In genomic region chr9:127934986-127935385, GRCh38 we compare ENCODE assay signal across 17 cellular contexts. TPM values are rescaled to one million over a fixed set of nuclear protein-coding genes. Genes with fewer than 3 reads are reported as not detected.
DNase-seq lines count a peak whose midpoint lies in the region; ATAC-seq and TF ChIP-seq lines count a peak whose summit lies in the region.
"Had no signal": no experiment of that assay in that cellular context is flagged by ENCODE, and none has a peak within 500 bp of the region (broad histone marks: within the 10 kb centered on the region; RNA-seq: fewer than 3 reads in every experiment).

No MANE protein-coding gene starts in this region.

- peak overlapping the region; percentile 28 to 93 for H3K4me3 Mint-ChIP-seq in stimulated activated naive CD8-positive, alpha-beta T cell treated with anti-CD3 and anti-CD28 coated beads, Interleukin-15, amount 100 ng/mL, for 72 hours
- no peak overlapping the region for H3K4me3 Mint-ChIP-seq in dendritic cell treated with granulocyte-macrophage colony-stimulating factor and Interleukin-4, amounts not matched to agents 40 ng/mL and 50 ng/mL, for 4 days

- H3K4me2 ChIP-seq in OCI-LY7 (ENCODE audit: low read length) = peak overlapping the region; percentile 71

- CTCF ChIA-PET in OCI-LY7 (lab: Charles Lee; ENCODE audit: unreplicated experiment) = no interaction called here

- POLR2A ChIA-PET in OCI-LY7 (lab: Charles Lee) = no interaction called here

- DNase-seq in stimulated activated naive CD8-positive, alpha-beta T cell treated with anti-CD3 and anti-CD28 coated beads, Interleukin-15, amount 100 ng/mL, for 72 hours = no peak
- no peak for DNase-seq in stimulated activated naive CD8-positive, alpha-beta T cell treated with anti-CD3 and anti-CD28 coated beads, Interleukin-15, Interleukin-2, amounts not matched to agents 100 U/mL and 50 U/mL, for 24 hours
- DNase-seq in OCI-LY7 (ENCODE audit: low spot score) (no peak), UCSD-AML1 (lab: John Stamatoyannopoulos, UW; ENCODE audit: unreplicated experiment) (no peak), 8988T (no peak)
- DNase-seq: activated CD4-positive, CD25-positive, alpha-beta regulatory T cell; activated CD8-positive, alpha-beta memory T cell treated with anti-CD3 and anti-CD28 coated beads, Interleukin-2, amount 50 U/mL, for 48 hours; cerebellar nuclear complex; DMS79; endodermal cell; Karpas-422; naive thymus-derived CD8-positive, alpha-beta T cell; NCI-H1417 treated with DMSO at 0.1 percent for 48 hours; tibial artery had no signal

- no peak overlapping the region for H3K27ac ChIP-seq in OCI-LY7 (ENCODE audit: low read depth, low read length, poor library complexity, severe bottlenecking)
- H3K27ac ChIP-seq: C4-2B, tibial artery had no signal

- H3K4me3 ChIP-seq in OCI-LY7 (ENCODE audit: low read depth, low read length, poor library complexity, severe bottlenecking) = peak overlapping the region; percentile 81
- H3K4me3 ChIP-seq: tibial artery had no signal

- peaks cover 23% of the 10 kb centered on the region; the same call in 1 of the 2 replicates for H3K79me2 ChIP-seq in OCI-LY7 (ENCODE audit: insufficient read depth, low read depth, low read length)

- H3K27ac Mint-ChIP-seq in stimulated activated naive CD8-positive, alpha-beta T cell treated with anti-CD3 and anti-CD28 coated beads, Interleukin-15, amount 100 ng/mL, for 72 hours = peak overlapping the region in 1 of 2 donors; percentile 97
- H3K27ac Mint-ChIP-seq in dendritic cell treated with granulocyte-macrophage colony-stimulating factor and Interleukin-4, amounts not matched to agents 40 ng/mL and 50 ng/mL, for 4 days = peak overlapping the region; percentile 9

- no TSS peak for BruUV-seq in OCI-LY7 (replicated peaks; lab: Mats Ljungman, UMichigan)

- intact Hi-C loops in OCI-LY7 (cut with micrococcal nuclease; ENCODE audit: unreplicated experiment) = no loop called here
- intact Hi-C loops in dendritic cell treated with granulocyte-macrophage colony-stimulating factor and Interleukin-4, amounts not matched to agents 40 ng/mL and 50 ng/mL, for 4 days (cut with micrococcal nuclease) = no loop called here

- no peaks in the 10 kb centered on the region for H3K9me3 Mint-ChIP-seq in stimulated activated naive CD8-positive, alpha-beta T cell treated with anti-CD3 and anti-CD28 coated beads, Interleukin-15, amount 100 ng/mL, for 72 hours
- H3K9me3 Mint-ChIP-seq in dendritic cell treated with granulocyte-macrophage colony-stimulating factor and Interleukin-4, amounts not matched to agents 40 ng/mL and 50 ng/mL, for 4 days = no peaks in the 10 kb centered on the region
- H3K9me3 Mint-ChIP-seq: endodermal cell had no signal

- peaks cover 50% of the 10 kb centered on the region for H3K36me3 Mint-ChIP-seq in dendritic cell treated with granulocyte-macrophage colony-stimulating factor and Interleukin-4, amounts not matched to agents 40 ng/mL and 50 ng/mL, for 4 days (ENCODE audit: low read depth)

- peaks cover 77% of the 10 kb centered on the region for H3K4me1 Mint-ChIP-seq in stimulated activated naive CD8-positive, alpha-beta T cell treated with anti-CD3 and anti-CD28 coated beads, Interleukin-15, amount 100 ng/mL, for 72 hours
- H3K4me1 Mint-ChIP-seq in dendritic cell treated with granulocyte-macrophage colony-stimulating factor and Interleukin-4, amounts not matched to agents 40 ng/mL and 50 ng/mL, for 4 days (ENCODE audit: low read depth) = peaks cover 58% of the 10 kb centered on the region

- ATAC-seq in stimulated activated naive CD8-positive, alpha-beta T cell treated with anti-CD3 and anti-CD28 coated beads, Interleukin-15, amount 100 ng/mL, for 72 hours = no peak
- ATAC-seq in stimulated activated naive CD8-positive, alpha-beta T cell treated with anti-CD3 and anti-CD28 coated beads, Interleukin-15, Interleukin-2, amounts not matched to agents 100 U/mL and 50 U/mL, for 24 hours = no peak
- ATAC-seq in HG03432 (IDR thresholded peaks at IDR 0.05; ENCODE audit: unreplicated experiment) = no peak
- ATAC-seq: naive thymus-derived CD8-positive, alpha-beta T cell had no signal

- no peaks in the 10 kb centered on the region for H3K9me2 ChIP-seq in OCI-LY7 (ENCODE audit: insufficient read depth, low read length)

- no peaks in the 10 kb centered on the region for H3K27me3 Mint-ChIP-seq in stimulated activated naive CD8-positive, alpha-beta T cell treated with anti-CD3 and anti-CD28 coated beads, Interleukin-15, amount 100 ng/mL, for 72 hours
- peaks cover 21% of the 10 kb centered on the region for H3K27me3 Mint-ChIP-seq in dendritic cell treated with granulocyte-macrophage colony-stimulating factor and Interleukin-4, amounts not matched to agents 40 ng/mL and 50 ng/mL, for 4 days

- peaks cover 42% of the 10 kb centered on the region for H3K4me1 ChIP-seq in OCI-LY7 (ENCODE audit: insufficient read depth, low read length, poor library complexity, severe bottlenecking)

- TF ChIP-seq CTCF in OCI-LY7 (conservative IDR thresholded peaks at IDR 0.05; ENCODE audit: low read length) = no peak

- H2AFZ ChIP-seq in OCI-LY7 (ENCODE audit: low read length) = no peak overlapping the region

- peaks cover 10% of the 10 kb centered on the region; the same call in 1 of the 2 replicates for H4K20me1 ChIP-seq in OCI-LY7 (ENCODE audit: insufficient read depth, low read length)

- peaks cover 19% of the 10 kb centered on the region; the same call in 1 of the 2 replicates for H3K36me3 ChIP-seq in OCI-LY7 (ENCODE audit: insufficient read depth, low read length)

- H3K9me3 ChIP-seq in OCI-LY7 (ENCODE audit: low read length) = no peaks in the 10 kb centered on the region
- H3K9me3 ChIP-seq: tibial artery had no signal

RNA-seq across cellular contexts. Expression of gene DPM2, which starts 2.7 kb away (rescaled TPM):
- 31.6 and 49.7 TPM in 2 replicates for total RNA-seq in OCI-LY7 (2014; rRNA removed; shearing (Covaris generic))
- 47.7 and 50.7 TPM in 2 replicates for total RNA-seq in OCI-LY7 (2022)

RNA-seq across cellular contexts. Expression of gene PIP5KL1, which starts 4.4 kb away (rescaled TPM):
- 0.59 and 0.95 TPM in 2 replicates for total RNA-seq in OCI-LY7 (2014; rRNA removed; shearing (Covaris generic))
- 4.4 and 4.6 TPM in 2 replicates for total RNA-seq in OCI-LY7 (2022)

RNA-seq across cellular contexts. Expression of gene ST6GALNAC4, which starts 18.1 kb away (rescaled TPM):
- total RNA-seq in OCI-LY7 (2014; rRNA removed; shearing (Covaris generic)) = 112 and 180 TPM in 2 replicates
- total RNA-seq in OCI-LY7 (2022) = 118 and 125 TPM in 2 replicates

RNA-seq across cellular contexts. Expression of gene ST6GALNAC6, which starts 35.6 kb away (rescaled TPM):
- 38.8 and 43.7 TPM in 2 replicates for total RNA-seq in OCI-LY7 (2014; rRNA removed; shearing (Covaris generic))
- total RNA-seq in OCI-LY7 (2022) = 51.3 and 52.7 TPM in 2 replicates

RNA-seq across cellular contexts. Expression of gene EEIG1, which starts 45.8 kb away (rescaled TPM):
- total RNA-seq in OCI-LY7 (2014; rRNA removed; shearing (Covaris generic)) = 25.8 and 34.7 TPM in 2 replicates
- 60.1 and 69.1 TPM in 2 replicates for total RNA-seq in OCI-LY7 (2022)
